Comparison of ENCODE assay signal across 11 cellular contexts in the genomic region with DNA sequence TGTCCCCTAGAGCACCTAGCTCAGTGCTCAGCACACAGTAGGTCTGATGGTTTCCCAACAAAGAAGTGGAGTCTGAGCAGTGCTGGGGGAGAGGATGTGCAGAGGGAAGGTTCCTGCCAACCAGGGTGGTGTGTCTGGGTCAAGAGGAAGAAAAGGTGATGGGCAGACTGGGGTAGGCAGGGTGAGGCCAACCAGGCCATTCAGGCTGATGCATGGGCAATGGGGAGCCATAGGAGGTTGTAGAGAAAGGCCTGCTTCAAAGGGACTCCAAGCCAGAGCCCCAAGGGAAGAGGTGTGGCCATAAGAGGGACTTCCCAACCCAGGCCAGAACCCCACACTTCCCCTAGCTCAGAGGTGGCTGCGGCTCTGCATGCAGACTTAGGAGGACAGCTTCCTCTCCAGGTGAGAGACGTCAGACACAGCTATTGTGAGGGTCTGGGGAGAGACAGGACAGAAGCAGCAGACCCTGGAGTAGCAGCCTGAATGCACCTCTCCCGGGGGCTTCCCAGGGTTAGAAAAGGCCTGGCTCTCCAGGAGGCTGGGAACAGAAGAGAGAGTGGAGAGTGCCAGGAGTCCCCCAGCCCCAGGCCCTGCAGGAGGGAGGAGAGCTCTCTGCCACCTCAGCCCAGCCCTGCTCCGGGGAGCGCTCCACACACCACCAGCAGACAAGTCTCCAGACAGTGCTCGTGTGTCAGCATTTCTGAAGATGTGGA.
DNase-seq lines count a peak whose midpoint lies in the region; ATAC-seq, FAIRE-seq and TF ChIP-seq lines count a peak whose summit lies in the region.
"Had no signal": no experiment of that assay in that cellular context is flagged by ENCODE, and none has a peak within 500 bp of the region (broad histone marks: within the 10 kb centered on the region; RNA-seq: fewer than 3 reads in every experiment).

No MANE protein-coding gene starts in this region.

- no peak overlapping the region for H3K56ac ChIP-seq in IMR-90 (ENCODE audit: extremely low read depth, insufficient read depth, low read length)

- POLR2A ChIA-PET in IMR-90 (lab: Charles Lee; ENCODE audit: unreplicated experiment): no interaction called here
- POLR2A ChIA-PET in naive thymus-derived CD8-positive, alpha-beta T cell (lab: Charles Lee): no interaction called here

- H3K27me3 ChIP-seq in IMR-90 (ENCODE audit: control insufficient read depth, insufficient read depth, low read length): peaks cover 10% of the 10 kb centered on the region
- H3K27me3 ChIP-seq: stomach had no signal

- no peak overlapping the region for H3K4me2 ChIP-seq in IMR-90 (ENCODE audit: low read depth, low read length)

- peak; percentile 73 to 81 for ATAC-seq in activated T-cell treated with anti-CD3 and anti-CD28 coated beads, Interleukin-2, amount 50 U/mL, for 72 hours (replicated peaks in 1 of 2)
- ATAC-seq in GM21619 (IDR thresholded peaks at IDR 0.05; ENCODE audit: unreplicated experiment) (peak; percentile 84), IMR-90 (ENCODE audit: low read depth) (no peak)
- ATAC-seq in naive thymus-derived CD8-positive, alpha-beta T cell: peak; percentile 46 to 74

- H3K18ac ChIP-seq in IMR-90 (ENCODE audit: low read depth, low read length): no peak overlapping the region

- TF ChIP-seq RAD21 in IMR-90 (IDR thresholded peaks at IDR 0.05; ENCODE audit: low read length): no peak

- CTCF ChIA-PET in IMR-90 (lab: Yijun Ruan, JAX): interaction anchor here (1.4 kb wide), 1 partner anchor 124 kb away, joined by 4 read pairs; no protein-coding TSS in a partner anchor

- no peaks in the 10 kb centered on the region for H3K36me3 ChIP-seq in IMR-90 (ENCODE audit: control insufficient read depth, insufficient read depth, low read length)
- H3K36me3 ChIP-seq: stomach had no signal

- BruUV-seq in IMR-90 (replicated peaks; lab: Mats Ljungman, UMichigan): no TSS peak

- no peak overlapping the region for H2BK15ac ChIP-seq in IMR-90 (ENCODE audit: low read depth, low read length)

- H3K14ac ChIP-seq in IMR-90 (replicated peaks; ENCODE audit: low read depth, low read length): no peak overlapping the region

- in situ Hi-C loops in IMR-90 (cut with MboI; ENCODE audit: low sequenced_read_pairs): no loop called here

- no peak overlapping the region for H3K27ac Mint-ChIP-seq in activated T-cell treated with anti-CD3 and anti-CD28 coated beads, Interleukin-2, amount 50 U/mL, for 72 hours
- H3K27ac Mint-ChIP-seq in activated T-cell treated with anti-CD3 and anti-CD28 coated beads, Interleukin-2, amount 50 U/mL, for 24 hours: no peak overlapping the region
- peak overlapping the region in 3 of 10 donors; percentile 40 to 69 (median 46) for H3K27ac Mint-ChIP-seq in naive thymus-derived CD8-positive, alpha-beta T cell
- no peak overlapping the region for H3K27ac Mint-ChIP-seq in endothelial cell (ENCODE audit: unreplicated experiment)

- no peak overlapping the region for H4K5ac ChIP-seq in IMR-90 (ENCODE audit: low read depth, low read length)

- no peak for FAIRE-seq in H54 (lab: Jason Lieb, UNC)

- peaks cover 20% of the 10 kb centered on the region for H3K9me1 ChIP-seq in IMR-90 (ENCODE audit: insufficient read depth, low read length)

- H3K36me3 Mint-ChIP-seq in activated T-cell treated with anti-CD3 and anti-CD28 coated beads, Interleukin-2, amount 50 U/mL, for 72 hours (ENCODE audit: insufficient read depth in 2 of 2): no peaks in the 10 kb centered on the region
- H3K36me3 Mint-ChIP-seq in activated T-cell treated with anti-CD3 and anti-CD28 coated beads, Interleukin-2, amount 50 U/mL, for 24 hours (ENCODE audit: low read depth): no peaks in the 10 kb centered on the region
- no peaks in the 10 kb centered on the region for H3K36me3 Mint-ChIP-seq in naive thymus-derived CD8-positive, alpha-beta T cell
- no peaks in the 10 kb centered on the region for H3K36me3 Mint-ChIP-seq in endothelial cell (ENCODE audit: low read depth, unreplicated experiment)

- H2BK20ac ChIP-seq in IMR-90 (ENCODE audit: low read depth, low read length): no peak overlapping the region; the same call in 1 of the 2 replicates

- no peak for TF ChIP-seq POLR2A in IMR-90 (IDR thresholded peaks at IDR 0.05; ENCODE audit: low read depth, low read length)
- no peak for TF ChIP-seq POLR2A in H54 (IDR thresholded peaks at IDR 0.05; ENCODE audit: low read depth, low read length)

- no peak overlapping the region for H3K23ac ChIP-seq in IMR-90 (ENCODE audit: low read depth, low read length)

- WGBS in IMR-90 (ENCODE audit: extremely low coverage in 2 of 2, insufficient read length in 1 of 2), 2 experiments: 83% methylated on average over 1 of the region's 6 CpGs; no CpG with 5 or more reads in 1 of the 2 experiments

- H3K9me3 Mint-ChIP-seq in activated T-cell treated with anti-CD3 and anti-CD28 coated beads, Interleukin-2, amount 50 U/mL, for 72 hours: no peaks in the 10 kb centered on the region
- no peaks in the 10 kb centered on the region for H3K9me3 Mint-ChIP-seq in activated T-cell treated with anti-CD3 and anti-CD28 coated beads, Interleukin-2, amount 50 U/mL, for 24 hours
- H3K9me3 Mint-ChIP-seq in naive thymus-derived CD8-positive, alpha-beta T cell: no peaks in the 10 kb centered on the region
- no peaks in the 10 kb centered on the region for H3K9me3 Mint-ChIP-seq in endothelial cell (ENCODE audit: unreplicated experiment)

- no peak overlapping the region for H2AK9ac ChIP-seq in IMR-90 (replicated peaks; ENCODE audit: low read depth, low read length, poor library complexity)

- H4K8ac ChIP-seq in IMR-90 (ENCODE audit: low read depth in 2 of 2, low read length in 2 of 2): no peak overlapping the region

- H3K79me1 ChIP-seq in IMR-90 (ENCODE audit: low read depth in 1 of 2, low read length in 2 of 2): peaks cover 0 to 5% of the 10 kb centered on the region in 2 experiments; a peak in 1 of 4 replicates

- no peaks in the 10 kb centered on the region for H4K20me1 ChIP-seq in IMR-90 (ENCODE audit: insufficient read depth, low read length)

- H3K4me3 Mint-ChIP-seq in activated T-cell treated with anti-CD3 and anti-CD28 coated beads, Interleukin-2, amount 50 U/mL, for 72 hours: peak overlapping the region; percentile 38 to 42
- H3K4me3 Mint-ChIP-seq in activated T-cell treated with anti-CD3 and anti-CD28 coated beads, Interleukin-2, amount 50 U/mL, for 24 hours: no peak overlapping the region
- no peak overlapping the region for H3K4me3 Mint-ChIP-seq in naive thymus-derived CD8-positive, alpha-beta T cell
- no peak overlapping the region for H3K4me3 Mint-ChIP-seq in endothelial cell (ENCODE audit: unreplicated experiment)

- intact Hi-C loops in IMR-90 (cut with micrococcal nuclease): no loop called here

- no peaks in the 10 kb centered on the region for H3K9me3 ChIP-seq in IMR-90 (ENCODE audit: control insufficient read depth, insufficient read depth, low read length)
- H3K9me3 ChIP-seq: stomach had no signal

- no peak overlapping the region for H3K4me3 ChIP-seq in IMR-90 (ENCODE audit: insufficient read depth, low read depth, low read length)
- H3K4me3 ChIP-seq: stomach had no signal

- H3K9ac ChIP-seq in IMR-90 (ENCODE audit: low read depth, low read length): no peak overlapping the region

- peak; percentile 29 to 53 for DNase-seq in activated T-cell treated with anti-CD3 and anti-CD28 coated beads, Interleukin-2, amount 50 U/mL, for 72 hours
- no peak for DNase-seq in activated T-cell treated with anti-CD3 and anti-CD28 coated beads, Interleukin-2, amount 50 U/mL, for 24 hours
- DNase-seq in IMR-90 (no peak), endothelial cell (ENCODE audit: low spot score) (no peak), H54 (ENCODE audit: insufficient read length, low spot score) (no peak), NCI-H1105 (lab: John Stamatoyannopoulos, UW) (no peak)
- no peak for DNase-seq in naive thymus-derived CD8-positive, alpha-beta T cell
- DNase-seq: AML-193, NCI-H226, stomach had no signal

- H3K4me1 ChIP-seq in IMR-90 (ENCODE audit: control insufficient read depth, insufficient read depth, low read length): peaks cover 20% of the 10 kb centered on the region

- no peak overlapping the region for H3K27ac ChIP-seq in IMR-90 (ENCODE audit: insufficient read depth, low read length)

- no peak overlapping the region for H2AFZ ChIP-seq in IMR-90 (replicated peaks; ENCODE audit: low read length, poor library complexity)

- no peak overlapping the region for H2BK5ac ChIP-seq in IMR-90 (ENCODE audit: low read depth, low read length, poor library complexity, severe bottlenecking)

- TF ChIP-seq CTCF in IMR-90 (conservative IDR thresholded peaks at IDR 0.05; ENCODE audit: low read depth, low read length): no peak
- TF ChIP-seq CTCF in endothelial cell (IDR thresholded peaks at IDR 0.05; ENCODE audit: unreplicated experiment): no peak

- H2AK5ac ChIP-seq in IMR-90 (ENCODE audit: low read depth, low read length): peak overlapping the region; percentile 30; the same call in 1 of the 2 replicates

- no peak overlapping the region for H3K4ac ChIP-seq in IMR-90 (ENCODE audit: low read depth, low read length)

- dilution Hi-C loops in IMR-90 (cut with HindIII; ENCODE audit: low sequenced_read_pairs, unreplicated experiment): no loop called here

- peaks cover 29% of the 10 kb centered on the region for H3K4me1 Mint-ChIP-seq in activated T-cell treated with anti-CD3 and anti-CD28 coated beads, Interleukin-2, amount 50 U/mL, for 72 hours (ENCODE audit: low read depth)
- H3K4me1 Mint-ChIP-seq in activated T-cell treated with anti-CD3 and anti-CD28 coated beads, Interleukin-2, amount 50 U/mL, for 24 hours (ENCODE audit: low read depth): peaks cover 15% of the 10 kb centered on the region
- H3K4me1 Mint-ChIP-seq in naive thymus-derived CD8-positive, alpha-beta T cell: peaks cover 12 to 17% (median 13%) of the 10 kb centered on the region in 4 donors
- H3K4me1 Mint-ChIP-seq in endothelial cell (ENCODE audit: unreplicated experiment): peaks cover 12% of the 10 kb centered on the region

- peak overlapping the region; percentile 4; the same call in 1 of the 2 replicates for H4K91ac ChIP-seq in IMR-90 (ENCODE audit: insufficient read depth, low read depth, low read length)

- H3K27me3 Mint-ChIP-seq in activated T-cell treated with anti-CD3 and anti-CD28 coated beads, Interleukin-2, amount 50 U/mL, for 72 hours (ENCODE audit: low read depth): no peaks in the 10 kb centered on the region
- no peaks in the 10 kb centered on the region for H3K27me3 Mint-ChIP-seq in activated T-cell treated with anti-CD3 and anti-CD28 coated beads, Interleukin-2, amount 50 U/mL, for 24 hours
- peaks cover 0 to 2% (median 0%) of the 10 kb centered on the region in 5 donors for H3K27me3 Mint-ChIP-seq in naive thymus-derived CD8-positive, alpha-beta T cell
- H3K27me3 Mint-ChIP-seq in endothelial cell (ENCODE audit: unreplicated experiment): peaks cover 18% of the 10 kb centered on the region

- H2BK120ac ChIP-seq in IMR-90 (ENCODE audit: low read depth, low read length): no peak overlapping the region

TF ChIP-seq in IMR-90, 13 proteins besides CTCF, POLR2A, EP300 and RAD21 (continues in another document):
- TF ChIP-seq SMC3 (IDR thresholded peaks at IDR 0.05; ENCODE audit: low read depth, low read length) (no peak), MAZ (IDR thresholded peaks at IDR 0.05; ENCODE audit: borderline replicate concordance, low read depth, low read length) (no peak), FOS (IDR thresholded peaks at IDR 0.05; ENCODE audit: low read depth, low read length) (no peak), NFE2L2 (IDR thresholded peaks at IDR 0.05; ENCODE audit: low read depth, low read length) (no peak), BHLHE40 (IDR thresholded peaks at IDR 0.05; ENCODE audit: low read depth, low read length) (no peak)

Comparison
In these comparisons a context has a peak if more than half of its experiments do, and no peak if none do; other contexts are left out.
1. DNase-seq: peak in activated T-cell treated with anti-CD3 and anti-CD28 coated beads, Interleukin-2, amount 50 U/mL, for 72 hours (2 of 2); none in activated T-cell treated with anti-CD3 and anti-CD28 coated beads, Interleukin-2, amount 50 U/mL, for 24 hours (single experiment), IMR-90 (single experiment), naive thymus-derived CD8-positive, alpha-beta T cell (0 of 10), endothelial cell (single experiment), H54 (single experiment) and NCI-H1105 (single experiment).
2. H3K4me3 Mint-ChIP-seq: peak in activated T-cell treated with anti-CD3 and anti-CD28 coated beads, Interleukin-2, amount 50 U/mL, for 72 hours (2 of 2); none in activated T-cell treated with anti-CD3 and anti-CD28 coated beads, Interleukin-2, amount 50 U/mL, for 24 hours (single experiment), naive thymus-derived CD8-positive, alpha-beta T cell (0 of 10) and endothelial cell (single experiment).